ENCODE assay signal across 1 cellular context in the genomic region with DNA sequence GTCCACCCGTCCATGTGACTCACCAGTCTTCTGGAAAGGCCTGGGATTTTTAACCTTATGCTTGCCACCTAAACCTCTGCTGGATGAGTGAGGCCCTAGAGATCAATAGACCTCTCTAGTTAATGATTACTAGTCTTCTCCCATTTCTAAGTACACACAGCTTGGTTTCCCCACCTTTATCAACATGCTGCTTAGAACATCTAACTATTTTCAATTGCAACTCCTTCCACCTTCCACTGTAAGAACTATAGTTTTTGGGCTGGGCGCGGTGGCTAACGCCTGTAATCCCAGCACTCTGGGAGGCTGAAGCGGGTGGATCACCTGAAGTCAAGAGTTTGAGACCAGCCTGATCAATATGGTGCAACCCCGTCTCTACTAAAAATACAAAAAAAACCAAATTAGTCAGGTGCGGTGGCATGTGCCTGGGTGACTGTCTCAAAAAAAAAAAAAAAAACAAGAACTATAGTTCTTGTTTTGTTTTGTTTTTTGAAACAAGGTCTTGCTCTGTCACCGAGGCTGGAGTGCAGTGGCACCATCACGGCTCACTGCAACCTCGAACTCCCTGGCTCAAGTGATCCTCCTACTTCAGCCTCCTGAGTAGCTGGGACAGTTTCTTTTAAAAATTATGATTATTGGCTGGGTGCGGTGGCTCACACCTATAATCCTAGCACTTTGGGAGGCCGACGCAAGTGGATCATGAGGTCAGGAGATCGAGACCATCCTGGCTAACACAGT.
TF ChIP-seq lines count a peak whose summit lies in the region.

No MANE protein-coding gene starts in this region.

TF ChIP-seq in HepG2, 621 proteins besides CTCF, POLR2A, EP300 and RAD21 (continued from another document and continues in another):
- no peak for TF ChIP-seq ZNF142 (CRISPR knock-in tag; IDR thresholded peaks at IDR 0.05)
- no peak for TF ChIP-seq ZNF790 (CRISPR knock-in tag; IDR thresholded peaks at IDR 0.05; ENCODE audit: borderline replicate concordance)
- no peak for TF ChIP-seq MXD1 (CRISPR knock-in tag; IDR thresholded peaks at IDR 0.05)
- 0 out of 2 replicates have a peak, but pooled peaks have one; percentile 21 for TF ChIP-seq MXD4 (CRISPR knock-in tag; IDR thresholded peaks at IDR 0.05)
- no peak for TF ChIP-seq CBX2 (IDR thresholded peaks at IDR 0.05; ENCODE audit: low read depth, low read length)
- TF ChIP-seq CBX2 (CRISPR knock-in tag; IDR thresholded peaks at IDR 0.05; ENCODE audit: low read depth): 0 out of 2 replicates have a peak, but pooled peaks have one; percentile 32
- TF ChIP-seq GTF3A (CRISPR knock-in tag; conservative IDR thresholded peaks at IDR 0.05): no peak
- no peak for TF ChIP-seq ZBTB34 (CRISPR knock-in tag; IDR thresholded peaks at IDR 0.05)
- no peak for TF ChIP-seq GABPA (IDR thresholded peaks at IDR 0.05; ENCODE audit: low read depth, low read length)
- TF ChIP-seq GABPA (CRISPR knock-in tag; IDR thresholded peaks at IDR 0.05; ENCODE audit: low read depth): no peak
- peak; percentile 59 for TF ChIP-seq TCF7 (IDR thresholded peaks at IDR 0.05; ENCODE audit: low read depth)
- TF ChIP-seq KLF6 (CRISPR knock-in tag; IDR thresholded peaks at IDR 0.05): 0 out of 2 replicates have a peak, but pooled peaks have one; percentile 66
- no peak for TF ChIP-seq FOSL1 (CRISPR knock-in tag; IDR thresholded peaks at IDR 0.05; ENCODE audit: borderline replicate concordance)
- TF ChIP-seq ZNF121 (CRISPR knock-in tag; IDR thresholded peaks at IDR 0.05): peak; percentile 46; the same call in 1 of the 2 replicates
- TF ChIP-seq ZNF354B (CRISPR knock-in tag; IDR thresholded peaks at IDR 0.05): no peak
- TF ChIP-seq, protein P1, sequence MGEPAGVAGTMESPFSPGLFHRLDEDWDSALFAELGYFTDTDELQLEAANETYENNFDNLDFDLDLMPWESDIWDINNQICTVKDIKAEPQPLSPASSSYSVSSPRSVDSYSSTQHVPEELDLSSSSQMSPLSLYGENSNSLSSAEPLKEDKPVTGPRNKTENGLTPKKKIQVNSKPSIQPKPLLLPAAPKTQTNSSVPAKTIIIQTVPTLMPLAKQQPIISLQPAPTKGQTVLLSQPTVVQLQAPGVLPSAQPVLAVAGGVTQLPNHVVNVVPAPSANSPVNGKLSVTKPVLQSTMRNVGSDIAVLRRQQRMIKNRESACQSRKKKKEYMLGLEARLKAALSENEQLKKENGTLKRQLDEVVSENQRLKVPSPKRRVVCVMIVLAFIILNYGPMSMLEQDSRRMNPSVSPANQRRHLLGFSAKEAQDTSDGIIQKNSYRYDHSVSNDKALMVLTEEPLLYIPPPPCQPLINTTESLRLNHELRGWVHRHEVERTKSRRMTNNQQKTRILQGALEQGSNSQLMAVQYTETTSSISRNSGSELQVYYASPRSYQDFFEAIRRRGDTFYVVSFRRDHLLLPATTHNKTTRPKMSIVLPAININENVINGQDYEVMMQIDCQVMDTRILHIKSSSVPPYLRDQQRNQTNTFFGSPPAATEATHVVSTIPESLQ (CRISPR knock-in tag; conservative IDR thresholded peaks at IDR 0.05): no peak
- peak; percentile 61; the same call in 1 of the 2 replicates for TF ChIP-seq SSRP1 (CRISPR knock-in tag; IDR thresholded peaks at IDR 0.05)
- no peak for TF ChIP-seq ZNF101 (CRISPR knock-in tag; IDR thresholded peaks at IDR 0.05; ENCODE audit: borderline replicate concordance, low read depth)
- no peak for TF ChIP-seq ZNF441 (CRISPR knock-in tag; IDR thresholded peaks at IDR 0.05; ENCODE audit: borderline replicate concordance)
- no peak; the same call in 1 of the 2 replicates for TF ChIP-seq NFKBIZ (CRISPR knock-in tag; IDR thresholded peaks at IDR 0.05)
- TF ChIP-seq SETDB1 (CRISPR knock-in tag; IDR thresholded peaks at IDR 0.05; ENCODE audit: borderline replicate concordance): no peak
- TF ChIP-seq NR3C1 (CRISPR knock-in tag; IDR thresholded peaks at IDR 0.05): no peak
- TF ChIP-seq ZNF362 (CRISPR knock-in tag; IDR thresholded peaks at IDR 0.05; ENCODE audit: borderline replicate concordance): peak; percentile 89
- TF ChIP-seq ZSCAN21 (CRISPR knock-in tag; IDR thresholded peaks at IDR 0.05; ENCODE audit: borderline replicate concordance): no peak
- no peak for TF ChIP-seq ZNF30 (CRISPR knock-in tag; IDR thresholded peaks at IDR 0.05)
- TF ChIP-seq ZNF18 (CRISPR knock-in tag; IDR thresholded peaks at IDR 0.05; ENCODE audit: insufficient replicate concordance): no peak
- peak; percentile 74 for TF ChIP-seq ARID5B (CRISPR knock-in tag; IDR thresholded peaks at IDR 0.05)
- TF ChIP-seq, protein P2, sequence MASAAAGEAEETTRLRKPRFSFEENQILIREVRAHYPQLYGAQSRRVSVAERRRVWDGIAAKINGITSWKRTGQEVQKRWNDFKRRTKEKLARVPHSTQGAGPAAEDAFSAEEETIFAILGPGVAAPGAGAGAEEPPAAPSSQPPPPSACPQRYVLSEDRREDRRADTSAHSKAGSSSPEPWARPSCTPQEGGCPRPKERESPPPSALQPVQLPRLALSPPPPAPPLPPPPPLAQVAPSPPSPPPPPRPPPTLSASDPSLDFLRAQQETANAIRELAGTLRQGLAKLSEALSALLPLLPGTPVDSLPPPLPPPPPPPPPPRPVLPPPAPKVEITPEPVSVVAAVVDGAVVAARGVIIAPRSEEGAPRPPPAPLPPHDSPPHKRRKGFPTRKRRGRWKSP (CRISPR knock-in tag; IDR thresholded peaks at IDR 0.05): peak; percentile 47; the same call in 1 of the 2 replicates
- TF ChIP-seq PHF21A (CRISPR knock-in tag; IDR thresholded peaks at IDR 0.05): peak; percentile 75
- no peak for TF ChIP-seq ZNF225 (CRISPR knock-in tag; IDR thresholded peaks at IDR 0.05)
- TF ChIP-seq, protein P3, sequence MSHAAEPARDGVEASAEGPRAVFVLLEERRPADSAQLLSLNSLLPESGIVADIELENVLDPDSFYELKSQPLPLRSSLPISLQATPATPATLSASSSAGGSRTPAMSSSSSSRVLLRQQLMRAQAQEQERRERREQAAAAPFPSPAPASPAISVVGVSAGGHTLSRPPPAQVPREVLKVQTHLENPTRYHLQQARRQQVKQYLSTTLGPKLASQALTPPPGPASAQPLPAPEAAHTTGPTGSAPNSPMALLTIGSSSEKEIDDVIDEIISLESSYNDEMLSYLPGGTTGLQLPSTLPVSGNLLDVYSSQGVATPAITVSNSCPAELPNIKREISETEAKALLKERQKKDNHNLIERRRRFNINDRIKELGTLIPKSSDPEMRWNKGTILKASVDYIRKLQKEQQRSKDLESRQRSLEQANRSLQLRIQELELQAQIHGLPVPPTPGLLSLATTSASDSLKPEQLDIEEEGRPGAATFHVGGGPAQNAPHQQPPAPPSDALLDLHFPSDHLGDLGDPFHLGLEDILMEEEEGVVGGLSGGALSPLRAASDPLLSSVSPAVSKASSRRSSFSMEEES (CRISPR knock-in tag; IDR thresholded peaks at IDR 0.05): peak; percentile 91
- no peak for TF ChIP-seq ZNF24 (IDR thresholded peaks at IDR 0.05)
- peak; percentile 87 for TF ChIP-seq ZNF670 (CRISPR knock-in tag; IDR thresholded peaks at IDR 0.05; ENCODE audit: borderline replicate concordance)
- TF ChIP-seq ZNF550 (CRISPR knock-in tag; IDR thresholded peaks at IDR 0.05; ENCODE audit: borderline replicate concordance): no peak
